Comparison of ENCODE assay signal across 8 cellular contexts in the genomic region with DNA sequence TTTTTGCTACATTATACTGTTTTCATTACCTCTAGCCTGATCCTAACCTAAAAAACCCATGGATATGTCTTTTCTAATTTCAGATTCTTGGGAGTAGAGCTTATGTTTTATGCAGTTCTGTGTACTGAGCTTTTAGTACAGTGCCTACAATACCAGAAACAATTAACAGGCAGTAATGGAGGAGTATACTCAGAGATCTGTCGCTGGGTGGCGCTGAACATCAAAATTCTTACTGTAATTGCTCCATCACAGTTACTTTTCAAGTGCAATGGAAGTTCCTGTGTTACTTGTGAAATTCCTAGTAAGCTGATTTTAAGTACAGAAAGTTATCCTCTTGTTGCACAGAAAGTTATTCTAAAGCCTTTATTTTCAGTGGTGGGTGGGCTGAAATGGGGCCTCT.
DNase-seq lines count a peak whose midpoint lies in the region; ATAC-seq and TF ChIP-seq lines count a peak whose summit lies in the region.

No MANE protein-coding gene starts in this region.

- no peak overlapping the region for H2AFZ ChIP-seq in mammary epithelial cell (ENCODE audit: low read depth, low read length)

- no peaks in the 10 kb centered on the region for H3K27me3 Mint-ChIP-seq in stimulated activated naive B cell treated with anti-CD40 and anti-IgM and Interleukin-4, amounts not matched to agents 10 μg/mL and 1 μg/mL and 100 μg/mL, for 72 hours

- H3K27ac ChIP-seq in mammary epithelial cell (ENCODE audit: insufficient read depth, low read depth, low read length) = no peak overlapping the region

- no peaks in the 10 kb centered on the region for H4K20me1 ChIP-seq in mammary epithelial cell (ENCODE audit: insufficient read depth, low read length)

- DNase-seq in ELR (ENCODE audit: low read depth) = peak; percentile 72
- DNase-seq in NT2/D1 (ENCODE audit: low read depth, low spot score) = peak; percentile 28
- peak; percentile 49 for DNase-seq in mammary epithelial cell
- peak; percentile 55 for DNase-seq in kidney tubule cell (ENCODE audit: low spot score)
- no peak for DNase-seq in stimulated activated naive B cell treated with anti-CD40 and anti-IgM and Interleukin-4, amounts not matched to agents 10 μg/mL and 1 μg/mL and 100 μg/mL, for 72 hours
- DNase-seq in NCI-H1436 (lab: John Stamatoyannopoulos, UW) = no peak

- no peaks in the 10 kb centered on the region for H3K79me2 ChIP-seq in mammary epithelial cell (ENCODE audit: insufficient read depth, low read length)

- no peak overlapping the region for H3K27ac Mint-ChIP-seq in stimulated activated naive B cell treated with anti-CD40 and anti-IgM and Interleukin-4, amounts not matched to agents 10 μg/mL and 1 μg/mL and 100 μg/mL, for 72 hours

- peaks cover 17 to 24% of the 10 kb centered on the region in 2 donors for H3K36me3 Mint-ChIP-seq in stimulated activated naive B cell treated with anti-CD40 and anti-IgM and Interleukin-4, amounts not matched to agents 10 μg/mL and 1 μg/mL and 100 μg/mL, for 72 hours

- peak; percentile 71 to 84 for TF ChIP-seq CTCF in mammary epithelial cell (conservative IDR thresholded peaks at IDR 0.05 in 1 of 2, IDR thresholded peaks at IDR 0.05 in 1 of 2; ENCODE audit: extremely low read depth in 1 of 2, insufficient read depth in 1 of 2, low read depth in 1 of 2, low read length in 2 of 2)

- CTCF ChIA-PET in mammary epithelial cell (lab: Charles Lee; ENCODE audit: low non-redundant PET) = interaction anchor here (0.6 to 1.2 kb wide), 6 partner anchors 14 to 503 kb away, joined by 3 to 5 read pairs (median 4); no protein-coding TSS in a partner anchor

- no peak overlapping the region for H3K9ac ChIP-seq in NT2/D1 (ENCODE audit: insufficient read length, low read depth)
- no peak overlapping the region for H3K9ac ChIP-seq in mammary epithelial cell (ENCODE audit: insufficient read depth, low read length)

- peaks cover 7% of the 10 kb centered on the region in 2 donors for H3K9me3 Mint-ChIP-seq in stimulated activated naive B cell treated with anti-CD40 and anti-IgM and Interleukin-4, amounts not matched to agents 10 μg/mL and 1 μg/mL and 100 μg/mL, for 72 hours

- 5% methylated on average over 2 of the region's 2 CpGs for WGBS in mammary epithelial cell (ENCODE audit: low coverage, missing lambda C conversion rate)

- H3K4me3 ChIP-seq in NT2/D1 (ENCODE audit: insufficient read length, low read depth) (no peak overlapping the region), mammary epithelial cell (replicated peaks in 1 of 3; ENCODE audit: insufficient read depth in 1 of 3, low read depth in 2 of 3, low read length in 3 of 3) (no peak overlapping the region)

- H3K4me3 Mint-ChIP-seq in stimulated activated naive B cell treated with anti-CD40 and anti-IgM and Interleukin-4, amounts not matched to agents 10 μg/mL and 1 μg/mL and 100 μg/mL, for 72 hours = no peak overlapping the region

- H3K4me2 ChIP-seq in mammary epithelial cell (ENCODE audit: insufficient read depth, low read depth, low read length) = no peak overlapping the region

- dilution Hi-C loops in mammary epithelial cell (cut with HindIII; ENCODE audit: low sequenced_read_pairs) = no loop called here

- intact Hi-C loops in mammary epithelial cell (cut with micrococcal nuclease) = loop anchor here (5.0 to 10.0 kb wide), 2 partner anchors 105 to 342 kb away; no protein-coding TSS in a partner anchor

- H3K27me3 ChIP-seq in NT2/D1 (ENCODE audit: insufficient read depth, insufficient read length) (no peaks in the 10 kb centered on the region), mammary epithelial cell (ENCODE audit: insufficient read depth, low read length) (no peaks in the 10 kb centered on the region)

- H3K4me1 ChIP-seq in NT2/D1 (ENCODE audit: insufficient read depth, insufficient read length) (no peaks in the 10 kb centered on the region), mammary epithelial cell (ENCODE audit: insufficient read depth, low read length) (no peaks in the 10 kb centered on the region)

- in situ Hi-C loops in mammary epithelial cell (cut with MboI; ENCODE audit: low sequenced_read_pairs in 2 of 2) = no loop called here

- H3K9me3 ChIP-seq in NT2/D1 (ENCODE audit: insufficient read depth, low read length) = no peaks in the 10 kb centered on the region
- no peaks in the 10 kb centered on the region for H3K9me3 ChIP-seq in mammary epithelial cell (replicated peaks; ENCODE audit: insufficient read depth, low read length)

- BruUV-seq in mammary epithelial cell (replicated peaks; lab: Mats Ljungman, UMichigan) = no TSS peak

- ATAC-seq in HG02798 (IDR thresholded peaks at IDR 0.05; ENCODE audit: poor library complexity, unreplicated experiment) (peak; percentile 46), HG02973 (IDR thresholded peaks at IDR 0.05; ENCODE audit: unreplicated experiment) (no peak)
- peak; percentile 48 to 70 for ATAC-seq in stimulated activated naive B cell treated with anti-CD40 and anti-IgM and Interleukin-4, amounts not matched to agents 10 μg/mL and 1 μg/mL and 100 μg/mL, for 72 hours (replicated peaks)

- peaks cover 8 to 19% of the 10 kb centered on the region in 2 donors for H3K4me1 Mint-ChIP-seq in stimulated activated naive B cell treated with anti-CD40 and anti-IgM and Interleukin-4, amounts not matched to agents 10 μg/mL and 1 μg/mL and 100 μg/mL, for 72 hours

- H3K36me3 ChIP-seq in NT2/D1 (ENCODE audit: insufficient read depth, insufficient read length, low read length) = no peaks in the 10 kb centered on the region
- peaks cover 4% of the 10 kb centered on the region for H3K36me3 ChIP-seq in mammary epithelial cell (ENCODE audit: insufficient read depth, low read length)

Comparison
In these comparisons a context has a peak if more than half of its experiments do, and no peak if none do; other contexts are left out.
1. DNase-seq: peak in ELR (single experiment), NT2/D1 (single experiment), mammary epithelial cell (single experiment) and kidney tubule cell (single experiment); none in stimulated activated naive B cell treated with anti-CD40 and anti-IgM and Interleukin-4, amounts not matched to agents 10 μg/mL and 1 μg/mL and 100 μg/mL, for 72 hours (single experiment) and NCI-H1436 (single experiment).